1 cellular context compared by ENCODE assay signal in the genomic region with DNA sequence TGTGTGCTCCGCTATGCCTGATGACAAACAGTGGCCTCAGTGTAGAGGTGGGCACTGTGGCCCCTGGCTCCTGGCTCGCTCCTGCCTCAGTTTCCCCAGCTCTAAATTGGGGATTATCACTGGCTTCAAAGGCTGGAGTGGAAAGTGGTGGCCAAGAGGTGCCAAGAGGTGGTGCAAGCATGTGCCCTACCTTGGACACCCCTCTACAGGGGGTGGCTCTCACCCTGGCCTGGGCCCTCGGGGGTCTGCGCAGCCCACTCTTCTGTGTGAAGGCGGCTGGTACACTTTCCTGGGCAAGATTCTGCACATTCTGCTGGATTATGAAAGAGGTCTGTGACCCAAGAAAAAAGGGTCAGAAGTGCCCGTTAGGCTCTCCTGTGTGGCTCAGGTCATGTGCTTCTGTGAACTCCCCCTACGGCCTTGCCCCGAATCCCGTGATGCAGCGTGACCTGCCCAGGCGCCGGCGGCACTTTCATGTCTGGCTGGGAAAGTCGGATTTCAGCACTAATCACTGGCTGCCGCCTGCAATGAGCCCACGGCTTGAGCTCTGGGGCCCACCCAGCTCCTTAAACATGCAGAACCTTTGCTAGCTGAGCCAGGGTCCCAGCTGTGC.
TF ChIP-seq lines count a peak whose summit lies in the region.

No MANE protein-coding gene starts in this region.

TF ChIP-seq in HepG2, 621 proteins besides CTCF, POLR2A, EP300 and RAD21 (continues in another document):
- TF ChIP-seq, protein P1, sequence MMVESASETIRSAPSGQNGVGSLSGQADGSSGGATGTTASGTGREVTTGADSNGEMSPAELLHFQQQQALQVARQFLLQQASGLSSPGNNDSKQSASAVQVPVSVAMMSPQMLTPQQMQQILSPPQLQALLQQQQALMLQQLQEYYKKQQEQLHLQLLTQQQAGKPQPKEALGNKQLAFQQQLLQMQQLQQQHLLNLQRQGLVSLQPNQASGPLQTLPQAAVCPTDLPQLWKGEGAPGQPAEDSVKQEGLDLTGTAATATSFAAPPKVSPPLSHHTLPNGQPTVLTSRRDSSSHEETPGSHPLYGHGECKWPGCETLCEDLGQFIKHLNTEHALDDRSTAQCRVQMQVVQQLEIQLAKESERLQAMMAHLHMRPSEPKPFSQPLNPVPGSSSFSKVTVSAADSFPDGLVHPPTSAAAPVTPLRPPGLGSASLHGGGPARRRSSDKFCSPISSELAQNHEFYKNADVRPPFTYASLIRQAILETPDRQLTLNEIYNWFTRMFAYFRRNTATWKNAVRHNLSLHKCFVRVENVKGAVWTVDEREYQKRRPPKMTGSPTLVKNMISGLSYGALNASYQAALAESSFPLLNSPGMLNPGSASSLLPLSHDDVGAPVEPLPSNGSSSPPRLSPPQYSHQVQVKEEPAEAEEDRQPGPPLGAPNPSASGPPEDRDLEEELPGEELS (CRISPR knock-in tag; IDR thresholded peaks at IDR 0.05) = peak; percentile 86
- 0 out of 2 replicates have a peak, but pooled peaks have one; percentile 39 for TF ChIP-seq POLR2G (IDR thresholded peaks at IDR 0.05; ENCODE audit: low read depth, low read length)
- peak; percentile 77 for TF ChIP-seq SP5 (CRISPR knock-in tag; IDR thresholded peaks at IDR 0.05; ENCODE audit: borderline replicate concordance, low read depth)
- TF ChIP-seq CREB1 (IDR thresholded peaks at IDR 0.05) = 0 out of 2 replicates have a peak, but pooled peaks have one; percentile 13
- 0 out of 2 replicates have a peak, but pooled peaks have one; percentile 27 for TF ChIP-seq CREB1 (CRISPR knock-in tag; IDR thresholded peaks at IDR 0.05)
- TF ChIP-seq, protein P2, sequence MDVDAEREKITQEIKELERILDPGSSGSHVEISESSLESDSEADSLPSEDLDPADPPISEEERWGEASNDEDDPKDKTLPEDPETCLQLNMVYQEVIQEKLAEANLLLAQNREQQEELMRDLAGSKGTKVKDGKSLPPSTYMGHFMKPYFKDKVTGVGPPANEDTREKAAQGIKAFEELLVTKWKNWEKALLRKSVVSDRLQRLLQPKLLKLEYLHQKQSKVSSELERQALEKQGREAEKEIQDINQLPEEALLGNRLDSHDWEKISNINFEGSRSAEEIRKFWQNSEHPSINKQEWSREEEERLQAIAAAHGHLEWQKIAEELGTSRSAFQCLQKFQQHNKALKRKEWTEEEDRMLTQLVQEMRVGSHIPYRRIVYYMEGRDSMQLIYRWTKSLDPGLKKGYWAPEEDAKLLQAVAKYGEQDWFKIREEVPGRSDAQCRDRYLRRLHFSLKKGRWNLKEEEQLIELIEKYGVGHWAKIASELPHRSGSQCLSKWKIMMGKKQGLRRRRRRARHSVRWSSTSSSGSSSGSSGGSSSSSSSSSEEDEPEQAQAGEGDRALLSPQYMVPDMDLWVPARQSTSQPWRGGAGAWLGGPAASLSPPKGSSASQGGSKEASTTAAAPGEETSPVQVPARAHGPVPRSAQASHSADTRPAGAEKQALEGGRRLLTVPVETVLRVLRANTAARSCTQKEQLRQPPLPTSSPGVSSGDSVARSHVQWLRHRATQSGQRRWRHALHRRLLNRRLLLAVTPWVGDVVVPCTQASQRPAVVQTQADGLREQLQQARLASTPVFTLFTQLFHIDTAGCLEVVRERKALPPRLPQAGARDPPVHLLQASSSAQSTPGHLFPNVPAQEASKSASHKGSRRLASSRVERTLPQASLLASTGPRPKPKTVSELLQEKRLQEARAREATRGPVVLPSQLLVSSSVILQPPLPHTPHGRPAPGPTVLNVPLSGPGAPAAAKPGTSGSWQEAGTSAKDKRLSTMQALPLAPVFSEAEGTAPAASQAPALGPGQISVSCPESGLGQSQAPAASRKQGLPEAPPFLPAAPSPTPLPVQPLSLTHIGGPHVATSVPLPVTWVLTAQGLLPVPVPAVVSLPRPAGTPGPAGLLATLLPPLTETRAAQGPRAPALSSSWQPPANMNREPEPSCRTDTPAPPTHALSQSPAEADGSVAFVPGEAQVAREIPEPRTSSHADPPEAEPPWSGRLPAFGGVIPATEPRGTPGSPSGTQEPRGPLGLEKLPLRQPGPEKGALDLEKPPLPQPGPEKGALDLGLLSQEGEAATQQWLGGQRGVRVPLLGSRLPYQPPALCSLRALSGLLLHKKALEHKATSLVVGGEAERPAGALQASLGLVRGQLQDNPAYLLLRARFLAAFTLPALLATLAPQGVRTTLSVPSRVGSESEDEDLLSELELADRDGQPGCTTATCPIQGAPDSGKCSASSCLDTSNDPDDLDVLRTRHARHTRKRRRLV (CRISPR knock-in tag; IDR thresholded peaks at IDR 0.05) = 0 out of 2 replicates have a peak, but pooled peaks have one; percentile 53
- TF ChIP-seq BCL6 (CRISPR knock-in tag; IDR thresholded peaks at IDR 0.05) = peak; percentile 91
- peak; percentile 69; the same call in 1 of the 2 replicates for TF ChIP-seq SPEN (CRISPR knock-in tag; IDR thresholded peaks at IDR 0.05; ENCODE audit: low read depth)
- TF ChIP-seq, protein P3, sequence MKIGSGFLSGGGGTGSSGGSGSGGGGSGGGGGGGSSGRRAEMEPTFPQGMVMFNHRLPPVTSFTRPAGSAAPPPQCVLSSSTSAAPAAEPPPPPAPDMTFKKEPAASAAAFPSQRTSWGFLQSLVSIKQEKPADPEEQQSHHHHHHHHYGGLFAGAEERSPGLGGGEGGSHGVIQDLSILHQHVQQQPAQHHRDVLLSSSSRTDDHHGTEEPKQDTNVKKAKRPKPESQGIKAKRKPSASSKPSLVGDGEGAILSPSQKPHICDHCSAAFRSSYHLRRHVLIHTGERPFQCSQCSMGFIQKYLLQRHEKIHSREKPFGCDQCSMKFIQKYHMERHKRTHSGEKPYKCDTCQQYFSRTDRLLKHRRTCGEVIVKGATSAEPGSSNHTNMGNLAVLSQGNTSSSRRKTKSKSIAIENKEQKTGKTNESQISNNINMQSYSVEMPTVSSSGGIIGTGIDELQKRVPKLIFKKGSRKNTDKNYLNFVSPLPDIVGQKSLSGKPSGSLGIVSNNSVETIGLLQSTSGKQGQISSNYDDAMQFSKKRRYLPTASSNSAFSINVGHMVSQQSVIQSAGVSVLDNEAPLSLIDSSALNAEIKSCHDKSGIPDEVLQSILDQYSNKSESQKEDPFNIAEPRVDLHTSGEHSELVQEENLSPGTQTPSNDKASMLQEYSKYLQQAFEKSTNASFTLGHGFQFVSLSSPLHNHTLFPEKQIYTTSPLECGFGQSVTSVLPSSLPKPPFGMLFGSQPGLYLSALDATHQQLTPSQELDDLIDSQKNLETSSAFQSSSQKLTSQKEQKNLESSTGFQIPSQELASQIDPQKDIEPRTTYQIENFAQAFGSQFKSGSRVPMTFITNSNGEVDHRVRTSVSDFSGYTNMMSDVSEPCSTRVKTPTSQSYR (CRISPR knock-in tag; IDR thresholded peaks at IDR 0.05; ENCODE audit: borderline replicate concordance) = peak; percentile 81
- peak; percentile 46; the same call in 1 of the 2 replicates for TF ChIP-seq REPIN1 (CRISPR knock-in tag; IDR thresholded peaks at IDR 0.05; ENCODE audit: borderline replicate concordance, low read depth)
- TF ChIP-seq HIVEP1 (CRISPR knock-in tag; IDR thresholded peaks at IDR 0.05) = peak; percentile 84
- peak; percentile 41; the same call in 1 of the 2 replicates for TF ChIP-seq ZNF430 (CRISPR knock-in tag; IDR thresholded peaks at IDR 0.05)
- 0 out of 2 replicates have a peak, but pooled peaks have one; percentile 22 for TF ChIP-seq ZNF317 (CRISPR knock-in tag; IDR thresholded peaks at IDR 0.05)
- peak; percentile 17; the same call in 1 of the 2 replicates for TF ChIP-seq ZNF768 (CRISPR knock-in tag; IDR thresholded peaks at IDR 0.05)
- 0 out of 2 replicates have a peak, but pooled peaks have one; percentile 50 for TF ChIP-seq ZSCAN29 (CRISPR knock-in tag; conservative IDR thresholded peaks at IDR 0.05)
- TF ChIP-seq, protein P4, sequence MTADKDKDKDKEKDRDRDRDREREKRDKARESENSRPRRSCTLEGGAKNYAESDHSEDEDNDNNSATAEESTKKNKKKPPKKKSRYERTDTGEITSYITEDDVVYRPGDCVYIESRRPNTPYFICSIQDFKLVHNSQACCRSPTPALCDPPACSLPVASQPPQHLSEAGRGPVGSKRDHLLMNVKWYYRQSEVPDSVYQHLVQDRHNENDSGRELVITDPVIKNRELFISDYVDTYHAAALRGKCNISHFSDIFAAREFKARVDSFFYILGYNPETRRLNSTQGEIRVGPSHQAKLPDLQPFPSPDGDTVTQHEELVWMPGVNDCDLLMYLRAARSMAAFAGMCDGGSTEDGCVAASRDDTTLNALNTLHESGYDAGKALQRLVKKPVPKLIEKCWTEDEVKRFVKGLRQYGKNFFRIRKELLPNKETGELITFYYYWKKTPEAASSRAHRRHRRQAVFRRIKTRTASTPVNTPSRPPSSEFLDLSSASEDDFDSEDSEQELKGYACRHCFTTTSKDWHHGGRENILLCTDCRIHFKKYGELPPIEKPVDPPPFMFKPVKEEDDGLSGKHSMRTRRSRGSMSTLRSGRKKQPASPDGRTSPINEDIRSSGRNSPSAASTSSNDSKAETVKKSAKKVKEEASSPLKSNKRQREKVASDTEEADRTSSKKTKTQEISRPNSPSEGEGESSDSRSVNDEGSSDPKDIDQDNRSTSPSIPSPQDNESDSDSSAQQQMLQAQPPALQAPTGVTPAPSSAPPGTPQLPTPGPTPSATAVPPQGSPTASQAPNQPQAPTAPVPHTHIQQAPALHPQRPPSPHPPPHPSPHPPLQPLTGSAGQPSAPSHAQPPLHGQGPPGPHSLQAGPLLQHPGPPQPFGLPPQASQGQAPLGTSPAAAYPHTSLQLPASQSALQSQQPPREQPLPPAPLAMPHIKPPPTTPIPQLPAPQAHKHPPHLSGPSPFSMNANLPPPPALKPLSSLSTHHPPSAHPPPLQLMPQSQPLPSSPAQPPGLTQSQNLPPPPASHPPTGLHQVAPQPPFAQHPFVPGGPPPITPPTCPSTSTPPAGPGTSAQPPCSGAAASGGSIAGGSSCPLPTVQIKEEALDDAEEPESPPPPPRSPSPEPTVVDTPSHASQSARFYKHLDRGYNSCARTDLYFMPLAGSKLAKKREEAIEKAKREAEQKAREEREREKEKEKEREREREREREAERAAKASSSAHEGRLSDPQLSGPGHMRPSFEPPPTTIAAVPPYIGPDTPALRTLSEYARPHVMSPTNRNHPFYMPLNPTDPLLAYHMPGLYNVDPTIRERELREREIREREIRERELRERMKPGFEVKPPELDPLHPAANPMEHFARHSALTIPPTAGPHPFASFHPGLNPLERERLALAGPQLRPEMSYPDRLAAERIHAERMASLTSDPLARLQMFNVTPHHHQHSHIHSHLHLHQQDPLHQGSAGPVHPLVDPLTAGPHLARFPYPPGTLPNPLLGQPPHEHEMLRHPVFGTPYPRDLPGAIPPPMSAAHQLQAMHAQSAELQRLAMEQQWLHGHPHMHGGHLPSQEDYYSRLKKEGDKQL (CRISPR knock-in tag; IDR thresholded peaks at IDR 0.05; ENCODE audit: low read depth) = peak; percentile 88
- TF ChIP-seq, protein P5, sequence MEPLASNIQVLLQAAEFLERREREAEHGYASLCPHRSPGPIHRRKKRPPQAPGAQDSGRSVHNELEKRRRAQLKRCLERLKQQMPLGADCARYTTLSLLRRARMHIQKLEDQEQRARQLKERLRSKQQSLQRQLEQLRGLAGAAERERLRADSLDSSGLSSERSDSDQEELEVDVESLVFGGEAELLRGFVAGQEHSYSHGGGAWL (CRISPR knock-in tag; IDR thresholded peaks at IDR 0.05) = peak; percentile 62; the same call in 1 of the 2 replicates
- TF ChIP-seq, protein P6, sequence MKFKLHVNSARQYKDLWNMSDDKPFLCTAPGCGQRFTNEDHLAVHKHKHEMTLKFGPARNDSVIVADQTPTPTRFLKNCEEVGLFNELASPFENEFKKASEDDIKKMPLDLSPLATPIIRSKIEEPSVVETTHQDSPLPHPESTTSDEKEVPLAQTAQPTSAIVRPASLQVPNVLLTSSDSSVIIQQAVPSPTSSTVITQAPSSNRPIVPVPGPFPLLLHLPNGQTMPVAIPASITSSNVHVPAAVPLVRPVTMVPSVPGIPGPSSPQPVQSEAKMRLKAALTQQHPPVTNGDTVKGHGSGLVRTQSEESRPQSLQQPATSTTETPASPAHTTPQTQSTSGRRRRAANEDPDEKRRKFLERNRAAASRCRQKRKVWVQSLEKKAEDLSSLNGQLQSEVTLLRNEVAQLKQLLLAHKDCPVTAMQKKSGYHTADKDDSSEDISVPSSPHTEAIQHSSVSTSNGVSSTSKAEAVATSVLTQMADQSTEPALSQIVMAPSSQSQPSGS (CRISPR knock-in tag; IDR thresholded peaks at IDR 0.05) = peak; percentile 56; the same call in 1 of the 2 replicates
- peak; percentile 78 for TF ChIP-seq ISL2 (CRISPR knock-in tag; IDR thresholded peaks at IDR 0.05)
- peak; percentile 34; the same call in 1 of the 2 replicates for TF ChIP-seq ZSCAN21 (CRISPR knock-in tag; IDR thresholded peaks at IDR 0.05; ENCODE audit: borderline replicate concordance)
- peak; percentile 93 for TF ChIP-seq SOX5 (CRISPR knock-in tag; IDR thresholded peaks at IDR 0.05; ENCODE audit: borderline replicate concordance)
- TF ChIP-seq, protein P7, sequence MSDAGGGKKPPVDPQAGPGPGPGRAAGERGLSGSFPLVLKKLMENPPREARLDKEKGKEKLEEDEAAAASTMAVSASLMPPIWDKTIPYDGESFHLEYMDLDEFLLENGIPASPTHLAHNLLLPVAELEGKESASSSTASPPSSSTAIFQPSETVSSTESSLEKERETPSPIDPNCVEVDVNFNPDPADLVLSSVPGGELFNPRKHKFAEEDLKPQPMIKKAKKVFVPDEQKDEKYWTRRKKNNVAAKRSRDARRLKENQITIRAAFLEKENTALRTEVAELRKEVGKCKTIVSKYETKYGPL (CRISPR knock-in tag; IDR thresholded peaks at IDR 0.05) = peak; percentile 43; the same call in 1 of the 2 replicates
- TF ChIP-seq ETV5 (CRISPR knock-in tag; IDR thresholded peaks at IDR 0.05; ENCODE audit: borderline replicate concordance) = peak; percentile 38; the same call in 1 of the 2 replicates
- TF ChIP-seq, protein P8, sequence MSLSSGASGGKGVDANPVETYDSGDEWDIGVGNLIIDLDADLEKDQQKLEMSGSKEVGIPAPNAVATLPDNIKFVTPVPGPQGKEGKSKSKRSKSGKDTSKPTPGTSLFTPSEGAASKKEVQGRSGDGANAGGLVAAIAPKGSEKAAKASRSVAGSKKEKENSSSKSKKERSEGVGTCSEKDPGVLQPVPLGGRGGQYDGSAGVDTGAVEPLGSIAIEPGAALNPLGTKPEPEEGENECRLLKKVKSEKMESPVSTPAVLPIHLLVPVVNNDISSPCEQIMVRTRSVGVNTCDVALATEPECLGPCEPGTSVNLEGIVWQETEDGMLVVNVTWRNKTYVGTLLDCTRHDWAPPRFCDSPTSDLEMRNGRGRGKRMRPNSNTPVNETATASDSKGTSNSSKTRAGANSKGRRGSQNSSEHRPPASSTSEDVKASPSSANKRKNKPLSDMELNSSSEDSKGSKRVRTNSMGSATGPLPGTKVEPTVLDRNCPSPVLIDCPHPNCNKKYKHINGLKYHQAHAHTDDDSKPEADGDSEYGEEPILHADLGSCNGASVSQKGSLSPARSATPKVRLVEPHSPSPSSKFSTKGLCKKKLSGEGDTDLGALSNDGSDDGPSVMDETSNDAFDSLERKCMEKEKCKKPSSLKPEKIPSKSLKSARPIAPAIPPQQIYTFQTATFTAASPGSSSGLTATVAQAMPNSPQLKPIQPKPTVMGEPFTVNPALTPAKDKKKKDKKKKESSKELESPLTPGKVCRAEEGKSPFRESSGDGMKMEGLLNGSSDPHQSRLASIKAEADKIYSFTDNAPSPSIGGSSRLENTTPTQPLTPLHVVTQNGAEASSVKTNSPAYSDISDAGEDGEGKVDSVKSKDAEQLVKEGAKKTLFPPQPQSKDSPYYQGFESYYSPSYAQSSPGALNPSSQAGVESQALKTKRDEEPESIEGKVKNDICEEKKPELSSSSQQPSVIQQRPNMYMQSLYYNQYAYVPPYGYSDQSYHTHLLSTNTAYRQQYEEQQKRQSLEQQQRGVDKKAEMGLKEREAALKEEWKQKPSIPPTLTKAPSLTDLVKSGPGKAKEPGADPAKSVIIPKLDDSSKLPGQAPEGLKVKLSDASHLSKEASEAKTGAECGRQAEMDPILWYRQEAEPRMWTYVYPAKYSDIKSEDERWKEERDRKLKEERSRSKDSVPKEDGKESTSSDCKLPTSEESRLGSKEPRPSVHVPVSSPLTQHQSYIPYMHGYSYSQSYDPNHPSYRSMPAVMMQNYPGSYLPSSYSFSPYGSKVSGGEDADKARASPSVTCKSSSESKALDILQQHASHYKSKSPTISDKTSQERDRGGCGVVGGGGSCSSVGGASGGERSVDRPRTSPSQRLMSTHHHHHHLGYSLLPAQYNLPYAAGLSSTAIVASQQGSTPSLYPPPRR (CRISPR knock-in tag; IDR thresholded peaks at IDR 0.05; ENCODE audit: borderline replicate concordance) = peak; percentile 78; the same call in 1 of the 2 replicates
